Comparison of ENCODE assay signal across 8 cellular contexts in the genomic region with DNA sequence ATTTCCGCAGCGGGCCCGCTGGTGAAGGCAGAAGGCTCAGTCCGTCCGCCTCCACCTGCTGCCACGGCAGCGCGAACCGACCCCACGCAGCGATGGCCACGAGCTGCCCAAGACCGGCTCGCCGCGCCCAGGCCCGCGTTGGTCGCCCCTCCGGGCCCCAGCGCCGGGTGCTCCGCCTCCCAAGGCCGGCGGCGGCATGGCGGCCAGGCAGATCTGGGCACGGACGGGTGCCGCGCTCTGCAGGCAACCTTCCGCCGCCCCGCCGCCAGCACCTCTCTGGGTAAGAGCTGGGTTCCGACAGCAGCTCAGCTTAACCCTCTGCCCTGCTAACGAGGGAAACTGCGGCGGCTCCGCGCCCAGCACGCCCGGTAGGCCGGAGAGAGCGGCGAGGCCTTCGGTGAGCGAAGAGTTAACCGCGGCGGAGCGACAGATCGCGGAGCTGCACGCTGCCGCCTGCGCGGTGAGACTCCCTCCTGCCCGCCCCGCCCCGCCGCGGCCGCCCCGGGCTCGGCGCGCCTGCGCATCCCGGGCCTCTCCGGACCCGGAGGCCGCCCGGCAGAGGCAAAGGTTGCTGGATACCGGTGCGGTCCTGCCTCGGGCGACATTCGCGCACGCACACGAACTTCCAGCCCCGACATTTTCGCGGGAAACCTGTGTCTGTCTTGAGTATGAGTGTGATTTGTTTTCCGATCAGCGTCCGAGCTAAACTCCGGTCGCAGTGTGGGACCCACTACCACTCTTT. TPM values are rescaled to one million over a fixed set of nuclear protein-coding genes. Genes with fewer than 3 reads are reported as not detected.
DNase-seq lines count a peak whose midpoint lies in the region; ATAC-seq and TF ChIP-seq lines count a peak whose summit lies in the region.

Gene C1orf53 (plus strand): TSS at position 177 of the 742 bp plus-strand sequence. CDS start 20 bp downstream, at position 197.

- peaks cover 43 to 60% of the 10 kb centered on the region in 2 donors for H3K27me3 ChIP-seq in left lung

- H3K4me3 Mint-ChIP-seq in activated CD4-positive, alpha-beta T cell treated with anti-CD3 and anti-CD28 coated beads for 36 hours, result peak within 1 kb of the TSS; percentile 76

- H3K27ac Mint-ChIP-seq in activated CD4-positive, alpha-beta T cell treated with anti-CD3 and anti-CD28 coated beads for 36 hours, result peak within 1 kb of the TSS; percentile 88

- intact Hi-C loops in activated CD4-positive, alpha-beta T cell treated with anti-CD3 and anti-CD28 coated beads for 36 hours (cut with DNase I, micrococcal nuclease), result loop anchor here (1.0 to 10.0 kb wide), 6 partner anchors 14 to 782 kb away; partner anchors contain the start of genes DENND1B (in 1 of the 2), LHX9 (in 1 of the 2) and NEK7 (in 1 of the 2)
- intact Hi-C loops in left lung (cut with DNase I), result no loop called here

- peak; percentile 97 for ATAC-seq in GM19035 (IDR thresholded peaks at IDR 0.05; ENCODE audit: unreplicated experiment)
- peak; percentile 95 for ATAC-seq in HG03280 (IDR thresholded peaks at IDR 0.05; ENCODE audit: unreplicated experiment)
- ATAC-seq in activated CD4-positive, alpha-beta T cell treated with anti-CD3 and anti-CD28 coated beads for 36 hours, result peak; percentile 95
- ATAC-seq in left lung, result peak; percentile 99

- H3K36me3 ChIP-seq in left lung, result no peaks in the 10 kb centered on the region

- no peaks in the 10 kb centered on the region for H3K9me3 Mint-ChIP-seq in activated CD4-positive, alpha-beta T cell treated with anti-CD3 and anti-CD28 coated beads for 36 hours (ENCODE audit: low read depth)

- no peaks in the 10 kb centered on the region for H3K9me3 ChIP-seq in left lung

- H3K27ac ChIP-seq in coronary artery, result peak within 1 kb of the TSS; percentile 62 to 89
- peak within 1 kb of the TSS; percentile 85 to 89 for H3K27ac ChIP-seq in left lung

- POLR2A ChIA-PET in activated CD4-positive, alpha-beta T cell treated with anti-CD3 and anti-CD28 coated beads for 36 hours (lab: Charles Lee), result interaction anchor here (0.7 to 1.2 kb wide), 3 partner anchors 12 to 15 kb away, joined by 3 to 4 read pairs (median 3); partner anchors contain the start of gene LHX9

- TF ChIP-seq CTCF in coronary artery (IDR thresholded peaks at IDR 0.05), result no peak
- peak in 1 of 2 donors; percentile 17 for TF ChIP-seq CTCF in left lung (IDR thresholded peaks at IDR 0.05)

- H3K4me3 ChIP-seq in coronary artery (peak within 1 kb of the TSS; percentile 94), left lung (peak within 1 kb of the TSS; percentile 55 to 61)

- H3K4me1 ChIP-seq in left lung, result peaks cover 0 to 5% of the 10 kb centered on the region in 2 donors

- DNase-seq in AML-193 (lab: John Stamatoyannopoulos, UW), result peak; percentile 53 to 57
- DNase-seq in NCI-H345 treated with DMSO at 0.1 percent for 48 hours (lab: John Stamatoyannopoulos, UW; ENCODE audit: unreplicated experiment), result peak; percentile 83
- DNase-seq in activated CD4-positive, alpha-beta T cell treated with anti-CD3 and anti-CD28 coated beads for 36 hours, result peak; percentile 87
- DNase-seq in coronary artery (ENCODE audit: low spot score), result peak; percentile 83
- DNase-seq in left lung, result peak; percentile 87 to 96
- DNase-seq in stimulated activated CD4-positive, alpha-beta T cell treated with anti-CD3 and anti-CD28 coated beads, Interleukin-2, amount 100 ng/mL, for 48 hours, result peak; percentile 72 to 73

- H3K27me3 Mint-ChIP-seq in activated CD4-positive, alpha-beta T cell treated with anti-CD3 and anti-CD28 coated beads for 36 hours, result peaks cover 37% of the 10 kb centered on the region

- CTCF ChIA-PET in activated CD4-positive, alpha-beta T cell treated with anti-CD3 and anti-CD28 coated beads for 36 hours (lab: Charles Lee), result interaction anchor here (0.6 to 2.3 kb wide), 11 partner anchors 13 to 1703 kb away, joined by 3 to 13 read pairs (median 3); no protein-coding TSS in a partner anchor

- peaks cover 14% of the 10 kb centered on the region for H3K4me1 Mint-ChIP-seq in activated CD4-positive, alpha-beta T cell treated with anti-CD3 and anti-CD28 coated beads for 36 hours

- H3K36me3 Mint-ChIP-seq in activated CD4-positive, alpha-beta T cell treated with anti-CD3 and anti-CD28 coated beads for 36 hours (ENCODE audit: low read depth), result no peaks in the 10 kb centered on the region

RNA-seq across cellular contexts. Expression of gene C1orf53, which starts in this region (rescaled TPM):
- under 1 TPM in 1 of 2 experiments, not detected in 1; 0.66 TPM for total RNA-seq in activated CD4-positive, alpha-beta T cell treated with anti-CD3 and anti-CD28 coated beads for 36 hours
- total RNA-seq in left lung, result 1 to 10 TPM; 5.1 to 8.9 TPM

Comparison
In these comparisons a context has a peak if more than half of its experiments do, and no peak if none do; other contexts are left out.
1. Peak in every context shown above with its lines: DNase-seq, ATAC-seq, H3K4me3 ChIP-seq and H3K27ac ChIP-seq.
2. Peak in DNase-seq and ATAC-seq in activated CD4-positive, alpha-beta T cell treated with anti-CD3 and anti-CD28 coated beads for 36 hours; RNA of the gene not detected or under 1 TPM.
3. intact Hi-C loops: an anchor here in activated CD4-positive, alpha-beta T cell treated with anti-CD3 and anti-CD28 coated beads for 36 hours (1.0 to 10.0 kb wide); none called in left lung.